1 cellular context compared by ENCODE assay signal in genomic region chr6:137025786-137026730, GRCh38.
TF ChIP-seq lines count a peak whose summit lies in the region.

No MANE protein-coding gene starts in this region.

TF ChIP-seq in GM23338, 12 proteins besides CTCF, POLR2A, EP300 and RAD21 (continued from another document):
- TF ChIP-seq, protein P1, sequence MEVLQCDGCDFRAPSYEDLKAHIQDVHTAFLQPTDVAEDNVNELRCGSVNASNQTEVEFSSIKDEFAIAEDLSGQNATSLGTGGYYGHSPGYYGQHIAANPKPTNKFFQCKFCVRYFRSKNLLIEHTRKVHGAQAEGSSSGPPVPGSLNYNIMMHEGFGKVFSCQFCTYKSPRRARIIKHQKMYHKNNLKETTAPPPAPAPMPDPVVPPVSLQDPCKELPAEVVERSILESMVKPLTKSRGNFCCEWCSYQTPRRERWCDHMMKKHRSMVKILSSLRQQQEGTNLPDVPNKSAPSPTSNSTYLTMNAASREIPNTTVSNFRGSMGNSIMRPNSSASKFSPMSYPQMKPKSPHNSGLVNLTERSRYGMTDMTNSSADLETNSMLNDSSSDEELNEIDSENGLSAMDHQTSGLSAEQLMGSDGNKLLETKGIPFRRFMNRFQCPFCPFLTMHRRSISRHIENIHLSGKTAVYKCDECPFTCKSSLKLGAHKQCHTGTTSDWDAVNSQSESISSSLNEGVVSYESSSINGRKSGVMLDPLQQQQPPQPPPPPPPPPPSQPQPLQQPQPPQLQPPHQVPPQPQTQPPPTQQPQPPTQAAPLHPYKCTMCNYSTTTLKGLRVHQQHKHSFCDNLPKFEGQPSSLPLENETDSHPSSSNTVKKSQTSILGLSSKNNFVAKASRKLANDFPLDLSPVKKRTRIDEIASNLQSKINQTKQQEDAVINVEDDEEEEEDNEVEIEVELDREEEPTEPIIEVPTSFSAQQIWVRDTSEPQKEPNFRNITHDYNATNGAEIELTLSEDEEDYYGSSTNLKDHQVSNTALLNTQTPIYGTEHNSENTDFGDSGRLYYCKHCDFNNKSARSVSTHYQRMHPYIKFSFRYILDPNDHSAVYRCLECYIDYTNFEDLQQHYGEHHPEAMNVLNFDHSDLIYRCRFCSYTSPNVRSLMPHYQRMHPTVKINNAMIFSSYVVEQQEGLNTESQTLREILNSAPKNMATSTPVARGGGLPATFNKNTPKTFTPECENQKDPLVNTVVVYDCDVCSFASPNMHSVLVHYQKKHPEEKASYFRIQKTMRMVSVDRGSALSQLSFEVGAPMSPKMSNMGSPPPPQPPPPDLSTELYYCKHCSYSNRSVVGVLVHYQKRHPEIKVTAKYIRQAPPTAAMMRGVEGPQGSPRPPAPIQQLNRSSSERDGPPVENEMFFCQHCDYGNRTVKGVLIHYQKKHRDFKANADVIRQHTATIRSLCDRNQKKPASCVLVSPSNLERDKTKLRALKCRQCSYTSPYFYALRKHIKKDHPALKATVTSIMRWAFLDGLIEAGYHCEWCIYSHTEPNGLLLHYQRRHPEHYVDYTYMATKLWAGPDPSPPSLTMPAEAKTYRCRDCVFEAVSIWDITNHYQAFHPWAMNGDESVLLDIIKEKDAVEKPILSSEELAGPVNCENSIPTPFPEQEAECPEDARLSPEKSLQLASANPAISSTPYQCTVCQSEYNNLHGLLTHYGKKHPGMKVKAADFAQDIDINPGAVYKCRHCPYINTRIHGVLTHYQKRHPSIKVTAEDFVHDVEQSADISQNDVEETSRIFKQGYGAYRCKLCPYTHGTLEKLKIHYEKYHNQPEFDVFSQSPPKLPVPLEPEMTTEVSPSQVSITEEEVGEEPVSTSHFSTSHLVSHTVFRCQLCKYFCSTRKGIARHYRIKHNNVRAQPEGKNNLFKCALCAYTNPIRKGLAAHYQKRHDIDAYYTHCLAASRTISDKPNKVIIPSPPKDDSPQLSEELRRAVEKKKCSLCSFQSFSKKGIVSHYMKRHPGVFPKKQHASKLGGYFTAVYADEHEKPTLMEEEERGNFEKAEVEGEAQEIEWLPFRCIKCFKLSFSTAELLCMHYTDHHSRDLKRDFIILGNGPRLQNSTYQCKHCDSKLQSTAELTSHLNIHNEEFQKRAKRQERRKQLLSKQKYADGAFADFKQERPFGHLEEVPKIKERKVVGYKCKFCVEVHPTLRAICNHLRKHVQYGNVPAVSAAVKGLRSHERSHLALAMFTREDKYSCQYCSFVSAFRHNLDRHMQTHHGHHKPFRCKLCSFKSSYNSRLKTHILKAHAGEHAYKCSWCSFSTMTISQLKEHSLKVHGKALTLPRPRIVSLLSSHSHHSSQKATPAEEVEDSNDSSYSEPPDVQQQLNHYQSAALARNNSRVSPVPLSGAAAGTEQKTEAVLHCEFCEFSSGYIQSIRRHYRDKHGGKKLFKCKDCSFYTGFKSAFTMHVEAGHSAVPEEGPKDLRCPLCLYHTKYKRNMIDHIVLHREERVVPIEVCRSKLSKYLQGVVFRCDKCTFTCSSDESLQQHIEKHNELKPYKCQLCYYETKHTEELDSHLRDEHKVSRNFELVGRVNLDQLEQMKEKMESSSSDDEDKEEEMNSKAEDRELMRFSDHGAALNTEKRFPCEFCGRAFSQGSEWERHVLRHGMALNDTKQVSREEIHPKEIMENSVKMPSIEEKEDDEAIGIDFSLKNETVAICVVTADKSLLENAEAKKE (CRISPR knock-in tag; IDR thresholded peaks at IDR 0.05) = no peak
- TF ChIP-seq POLR2AphosphoS5 (IDR thresholded peaks at IDR 0.05; ENCODE audit: low read depth) = no peak
- no peak for TF ChIP-seq EZH2phosphoT487 (IDR thresholded peaks at IDR 0.05; ENCODE audit: unreplicated experiment)
- no peak for TF ChIP-seq EZH2 (IDR thresholded peaks at IDR 0.05; ENCODE audit: low read depth, unreplicated experiment)
- no peak for TF ChIP-seq ZNF331 (CRISPR knock-in tag; IDR thresholded peaks at IDR 0.05; ENCODE audit: low read depth)
- TF ChIP-seq, protein P2, sequence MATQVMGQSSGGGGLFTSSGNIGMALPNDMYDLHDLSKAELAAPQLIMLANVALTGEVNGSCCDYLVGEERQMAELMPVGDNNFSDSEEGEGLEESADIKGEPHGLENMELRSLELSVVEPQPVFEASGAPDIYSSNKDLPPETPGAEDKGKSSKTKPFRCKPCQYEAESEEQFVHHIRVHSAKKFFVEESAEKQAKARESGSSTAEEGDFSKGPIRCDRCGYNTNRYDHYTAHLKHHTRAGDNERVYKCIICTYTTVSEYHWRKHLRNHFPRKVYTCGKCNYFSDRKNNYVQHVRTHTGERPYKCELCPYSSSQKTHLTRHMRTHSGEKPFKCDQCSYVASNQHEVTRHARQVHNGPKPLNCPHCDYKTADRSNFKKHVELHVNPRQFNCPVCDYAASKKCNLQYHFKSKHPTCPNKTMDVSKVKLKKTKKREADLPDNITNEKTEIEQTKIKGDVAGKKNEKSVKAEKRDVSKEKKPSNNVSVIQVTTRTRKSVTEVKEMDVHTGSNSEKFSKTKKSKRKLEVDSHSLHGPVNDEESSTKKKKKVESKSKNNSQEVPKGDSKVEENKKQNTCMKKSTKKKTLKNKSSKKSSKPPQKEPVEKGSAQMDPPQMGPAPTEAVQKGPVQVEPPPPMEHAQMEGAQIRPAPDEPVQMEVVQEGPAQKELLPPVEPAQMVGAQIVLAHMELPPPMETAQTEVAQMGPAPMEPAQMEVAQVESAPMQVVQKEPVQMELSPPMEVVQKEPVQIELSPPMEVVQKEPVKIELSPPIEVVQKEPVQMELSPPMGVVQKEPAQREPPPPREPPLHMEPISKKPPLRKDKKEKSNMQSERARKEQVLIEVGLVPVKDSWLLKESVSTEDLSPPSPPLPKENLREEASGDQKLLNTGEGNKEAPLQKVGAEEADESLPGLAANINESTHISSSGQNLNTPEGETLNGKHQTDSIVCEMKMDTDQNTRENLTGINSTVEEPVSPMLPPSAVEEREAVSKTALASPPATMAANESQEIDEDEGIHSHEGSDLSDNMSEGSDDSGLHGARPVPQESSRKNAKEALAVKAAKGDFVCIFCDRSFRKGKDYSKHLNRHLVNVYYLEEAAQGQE (IDR thresholded peaks at IDR 0.05; ENCODE audit: unreplicated experiment) = no peak
- no peak for TF ChIP-seq NANOG (IDR thresholded peaks at IDR 0.05; ENCODE audit: borderline replicate concordance)
- TF ChIP-seq CREB1 (CRISPR knock-in tag; IDR thresholded peaks at IDR 0.05; ENCODE audit: low read depth) = no peak
- no peak for TF ChIP-seq JUNB (IDR thresholded peaks at IDR 0.05; ENCODE audit: unreplicated experiment)
